In genomic region chr12:131874972-131875371, GRCh38 we compare ENCODE assay signal across 5 cellular contexts. TPM values are rescaled to one million over a fixed set of nuclear protein-coding genes. Genes with fewer than 3 reads are reported as not detected.
"Had no signal": no experiment of that assay in that cellular context is flagged by ENCODE, and none has a peak within 500 bp of the region (broad histone marks: within the 10 kb centered on the region; RNA-seq: fewer than 3 reads in every experiment).

No MANE protein-coding gene starts in this region.

RNA-seq across cellular contexts. Expression of gene MMP17, which starts 46.8 kb away (rescaled TPM):
- total RNA-seq: activated CD4-positive, alpha-beta T cell treated with anti-CD3 and anti-CD28 coated beads for 36 hours; activated CD8-positive, alpha-beta memory T cell treated with anti-CD3 and anti-CD28 coated beads, Interleukin-2, amount 10 ng/mL, durations not matched to agents 7 days and 5 days; activated CD8-positive, alpha-beta T cell treated with anti-CD3 and anti-CD28 coated beads, Interleukin-2, amount 10 ng/mL, durations not matched to agents 7 days and 5 days; cardiac muscle cell; T-helper 2 cell treated with Interferon-gamma antibody and Interleukin-4, amounts not matched to agents 100 ng/mL and 5 ng/mL, for 36 hours had no signal
